In the genomic region with DNA sequence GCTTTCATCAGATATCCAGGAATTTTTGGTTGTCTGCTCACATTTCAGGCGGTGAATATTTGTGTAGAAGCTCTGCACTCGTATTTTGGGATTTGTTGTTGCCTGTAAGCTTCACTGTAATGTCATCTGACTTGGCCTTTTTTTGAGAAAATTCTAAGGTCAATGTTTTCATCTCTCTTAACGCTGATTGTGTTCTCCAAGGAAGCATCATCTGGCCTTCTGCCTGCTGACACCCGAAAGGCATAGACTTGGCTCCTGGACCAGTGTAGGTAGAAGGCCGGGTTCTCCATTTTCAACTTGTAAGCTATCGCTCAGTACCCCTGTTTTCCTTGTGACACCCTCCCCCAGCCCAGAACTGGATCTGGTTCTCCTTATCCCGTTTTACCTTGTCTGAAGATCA, we compare ENCODE assay signal across 20 cellular contexts.
DNase-seq lines count a peak whose midpoint lies in the region; ATAC-seq and TF ChIP-seq lines count a peak whose summit lies in the region.
"Had no signal": no experiment of that assay in that cellular context is flagged by ENCODE, and none has a peak within 500 bp of the region (broad histone marks: within the 10 kb centered on the region; RNA-seq: fewer than 3 reads in every experiment).

No MANE protein-coding gene starts in this region.

- H3K9me2 ChIP-seq in Loucy (replicated peaks; ENCODE audit: low read depth, low read length): no peaks in the 10 kb centered on the region

- H4K20me1 ChIP-seq in Loucy (ENCODE audit: insufficient read depth, low read length, poor library complexity, severe bottlenecking): no peaks in the 10 kb centered on the region
- H4K20me1 ChIP-seq: BLaER1 treated with 17β-estradiol and CSF1 and Interleukin-3, amounts not matched to agents 10 nM and 100 nM had no signal

- no peaks in the 10 kb centered on the region for H3F3A ChIP-seq in Loucy (ENCODE audit: low read depth)

- peak overlapping the region; percentile 43; the same call in 1 of the 2 replicates for H2AFZ ChIP-seq in Loucy (ENCODE audit: low read length)
- H2AFZ ChIP-seq: GM23248 had no signal

- TF ChIP-seq POLR2A in GM18505 (IDR thresholded peaks at IDR 0.05; ENCODE audit: borderline replicate concordance, extremely low read depth, insufficient read depth, insufficient read length): no peak

- no peak overlapping the region for H3K4me2 ChIP-seq in Loucy (ENCODE audit: low read depth, low read length, poor library complexity, severe bottlenecking)
- H3K4me2 ChIP-seq: BLaER1 treated with 17β-estradiol and CSF1 and Interleukin-3, amounts not matched to agents 10 nM and 100 nM had no signal

- no peaks in the 10 kb centered on the region for H3K9me3 ChIP-seq in Loucy (ENCODE audit: insufficient read depth, low read depth, low read length)
- H3K9me3 ChIP-seq: BE2C; BLaER1 treated with 17β-estradiol and CSF1 and Interleukin-3, amounts not matched to agents 10 nM and 100 nM had no signal

- no peak overlapping the region for H3K9ac ChIP-seq in Loucy (ENCODE audit: low read depth, low read length, poor library complexity, severe bottlenecking)
- H3K9ac ChIP-seq: BLaER1 treated with 17β-estradiol and CSF1 and Interleukin-3, amounts not matched to agents 10 nM and 100 nM; GM23248 had no signal

- DNase-seq in NCI-H82 (lab: John Stamatoyannopoulos, UW) (peak; percentile 32), NCI-H82 treated with DMSO at 0.1 percent for 48 hours (lab: John Stamatoyannopoulos, UW; ENCODE audit: unreplicated experiment) (no peak), cerebellar cortex (ENCODE audit: low spot score) (peak; percentile 65), amygdala (lab: John Stamatoyannopoulos, UW) (no peak)
- no peak for DNase-seq in activated naive CD4-positive, alpha-beta T cell treated with Interleukin-2 at 50 U/mL for 16 hours
- DNase-seq: ACHN; AML-193; BE2C; CD4-positive, alpha-beta T cell; CD8-positive, alpha-beta memory T cell; DMS 273 treated with DMSO at 0.1 percent for 48 hours; DMS79; EL; GF-D8; GM23248; HCEC 1CT had no signal

- H3K36me3 ChIP-seq in Loucy (ENCODE audit: insufficient read depth, low read length): no peaks in the 10 kb centered on the region
- H3K36me3 ChIP-seq: BE2C; BLaER1 treated with 17β-estradiol and CSF1 and Interleukin-3, amounts not matched to agents 10 nM and 100 nM had no signal

- ATAC-seq in HG02870 (IDR thresholded peaks at IDR 0.05; ENCODE audit: unreplicated experiment) (no peak), GM18505 (IDR thresholded peaks at IDR 0.05; ENCODE audit: unreplicated experiment) (no peak)

- no peaks in the 10 kb centered on the region for H3K4me1 ChIP-seq in Loucy (ENCODE audit: insufficient read depth, low read length, poor library complexity, severe bottlenecking)
- H3K4me1 ChIP-seq: BE2C; BLaER1 treated with 17β-estradiol and CSF1 and Interleukin-3, amounts not matched to agents 10 nM and 100 nM had no signal

- H3K79me2 ChIP-seq in Loucy (ENCODE audit: insufficient read depth, low read length): no peaks in the 10 kb centered on the region

- no peak for TF ChIP-seq CTCF in Loucy (conservative IDR thresholded peaks at IDR 0.05; ENCODE audit: low read length)

- no peak overlapping the region for H3K4me3 ChIP-seq in Loucy (ENCODE audit: low read length, poor library complexity, severe bottlenecking)
- H3K4me3 ChIP-seq: BLaER1 treated with 17β-estradiol and CSF1 and Interleukin-3, amounts not matched to agents 10 nM and 100 nM; GM23248 had no signal

- H3K27me3 ChIP-seq in Loucy (ENCODE audit: insufficient read depth, low read length, poor library complexity, severe bottlenecking): no peaks in the 10 kb centered on the region
- H3K27me3 ChIP-seq: BE2C; BLaER1 treated with 17β-estradiol and CSF1 and Interleukin-3, amounts not matched to agents 10 nM and 100 nM had no signal

Comparison
In these comparisons a context has a peak if more than half of its experiments do, and no peak if none do; other contexts are left out.
1. DNase-seq: peak in NCI-H82 (single experiment) and cerebellar cortex (single experiment); none in NCI-H82 treated with DMSO at 0.1 percent for 48 hours (single experiment), amygdala (0 of 56) and activated naive CD4-positive, alpha-beta T cell treated with Interleukin-2 at 50 U/mL for 16 hours (single experiment).